In the genomic region with DNA sequence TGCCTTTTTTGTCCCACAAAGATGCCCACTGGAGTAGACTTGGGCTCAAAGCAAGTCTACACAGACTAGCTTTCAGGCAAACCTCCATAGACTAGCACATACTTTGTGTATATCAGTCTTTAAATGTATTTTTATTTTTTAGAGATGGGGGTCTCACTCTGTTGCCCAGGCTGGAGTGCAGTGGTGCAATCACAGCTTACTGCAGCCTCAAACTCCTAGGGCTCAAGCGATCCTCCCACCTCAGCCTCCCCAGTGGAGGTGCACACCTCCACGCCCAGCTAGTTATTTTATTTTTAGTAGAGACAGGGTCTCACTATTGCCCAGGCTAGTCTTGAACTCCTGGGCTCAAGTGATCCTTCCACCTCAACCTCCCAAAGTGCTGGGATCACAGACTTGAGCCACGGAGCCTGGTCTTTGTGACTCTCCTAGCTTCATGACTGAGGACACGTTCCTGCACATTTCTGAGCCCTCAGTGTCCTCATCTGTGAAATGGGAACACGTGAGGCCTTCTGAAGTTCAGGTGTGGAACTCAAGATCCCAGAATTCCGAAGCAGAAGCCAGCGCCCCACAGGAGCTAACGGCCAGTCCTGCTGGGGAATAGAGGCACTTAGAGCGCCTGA, we compare ENCODE assay signal across 14 cellular contexts. TPM values are rescaled to one million over a fixed set of nuclear protein-coding genes. Genes with fewer than 3 reads are reported as not detected.
DNase-seq lines count a peak whose midpoint lies in the region; ATAC-seq, FAIRE-seq and TF ChIP-seq lines count a peak whose summit lies in the region.
"Had no signal": no experiment of that assay in that cellular context is flagged by ENCODE, and none has a peak within 500 bp of the region (broad histone marks: within the 10 kb centered on the region; RNA-seq: fewer than 3 reads in every experiment).

No MANE protein-coding gene starts in this region.

- TF ChIP-seq POLR2A in K562 (conservative IDR thresholded peaks at IDR 0.05) (no peak), testis (IDR thresholded peaks at IDR 0.05) (no peak)

- H3K79me2 ChIP-seq in K562 (ENCODE audit: control insufficient read depth, insufficient read depth, low read length): no peaks in the 10 kb centered on the region

- no peak for ATAC-seq in K562

- TF ChIP-seq RAD21 in K562 (CRISPR knock-in tag; conservative IDR thresholded peaks at IDR 0.05 in 1 of 2, IDR thresholded peaks at IDR 0.05 in 1 of 2): no peak

- peak overlapping the region in 1 of 2 experiments; percentile 55 for H3K18ac ChIP-seq in mesenchymal stem cell (ENCODE audit: low read depth in 1 of 2, low read length in 2 of 2)

- no peaks in the 10 kb centered on the region for H3K27me3 Mint-ChIP-seq in T-helper 1 cell treated with Interleukin-12 subunit alpha and Interleukin-12 subunit beta and Interleukin-4 antibody, amounts not matched to agents 30 μg/mL and 1 μg/mL, for 36 hours (ENCODE audit: low read depth)

- H3K36me3 Mint-ChIP-seq in T-helper 1 cell treated with Interleukin-12 subunit alpha and Interleukin-12 subunit beta and Interleukin-4 antibody, amounts not matched to agents 30 μg/mL and 1 μg/mL, for 36 hours (ENCODE audit: low read depth): no peaks in the 10 kb centered on the region

- H3K27me3 ChIP-seq in K562 (ENCODE audit: control insufficient read depth in 2 of 2, insufficient read depth in 2 of 2, low read length in 2 of 2) (no peaks in the 10 kb centered on the region), mesenchymal stem cell (ENCODE audit: control insufficient read depth in 1 of 2, insufficient read depth in 1 of 2, low read length in 2 of 2) (no peaks in the 10 kb centered on the region), testis (no peaks in the 10 kb centered on the region)
- H3K27me3 ChIP-seq: brain microvascular endothelial cell had no signal

- H3K4me3 Mint-ChIP-seq in T-helper 1 cell treated with Interleukin-12 subunit alpha and Interleukin-12 subunit beta and Interleukin-4 antibody, amounts not matched to agents 30 μg/mL and 1 μg/mL, for 36 hours: no peak overlapping the region

- peak overlapping the region; percentile 24 for H3K27ac Mint-ChIP-seq in T-helper 1 cell treated with Interleukin-12 subunit alpha and Interleukin-12 subunit beta and Interleukin-4 antibody, amounts not matched to agents 30 μg/mL and 1 μg/mL, for 36 hours

- no peak for FAIRE-seq in K562 (lab: Jason Lieb, UNC)
- FAIRE-seq: TTC549 had no signal

- no peak overlapping the region for H3K23ac ChIP-seq in mesenchymal stem cell (ENCODE audit: low read length in 2 of 2)

- H3K14ac ChIP-seq in mesenchymal stem cell (ENCODE audit: low read length in 2 of 2): peak overlapping the region in 1 of 2 experiments; percentile 35

- no peak for TF ChIP-seq CTCF in K562 (IDR thresholded peaks at IDR 0.05 in 2 of 3, conservative IDR thresholded peaks at IDR 0.05 in 1 of 3; ENCODE audit: insufficient read depth in 2 of 3, low read depth in 1 of 3, low read length in 3 of 3)
- TF ChIP-seq CTCF in testis (IDR thresholded peaks at IDR 0.05): no peak

- BruUV-seq in K562 (replicated peaks; lab: Mats Ljungman, UMichigan): no TSS peak

- 85% methylated on average over 8 of the region's 9 CpGs for WGBS in K562 (ENCODE audit: insufficient coverage, low coverage, missing lambda C conversion rate)
- WGBS in mesenchymal stem cell: 80% methylated on average over 9 of the region's 9 CpGs
- 72 to 77% methylated on average over 8 to 9 of the region's 9 CpGs for WGBS in testis, 2 donors

- H4K20me1 ChIP-seq in K562 (replicated peaks; ENCODE audit: control insufficient read depth, insufficient read depth, low read length): no peaks in the 10 kb centered on the region

- H2BK12ac ChIP-seq in mesenchymal stem cell (ENCODE audit: low read length in 2 of 2): peak overlapping the region; percentile 45 to 63

- POLR2A ChIA-PET in K562 (lab: Yijun Ruan, JAX): interaction anchor here (0.9 to 1.4 kb wide), 2 partner anchors 11 kb away, joined by 3 to 5 read pairs; no protein-coding TSS in a partner anchor

- H3K9me3 ChIP-seq in K562 (replicated peaks; ENCODE audit: control insufficient read depth, insufficient read depth, low read depth, low read length): no peaks in the 10 kb centered on the region
- H3K9me3 ChIP-seq in mesenchymal stem cell (ENCODE audit: control insufficient read depth, low read length): no peaks in the 10 kb centered on the region
- H3K9me3 ChIP-seq in testis: no peaks in the 10 kb centered on the region

- H2BK15ac ChIP-seq in mesenchymal stem cell (ENCODE audit: low read depth, poor library complexity, severe bottlenecking): no peak overlapping the region

- H3K4me2 ChIP-seq in K562 (ENCODE audit: insufficient read depth, low read length) (no peak overlapping the region), mesenchymal stem cell (ENCODE audit: low read length, poor library complexity, severe bottlenecking) (no peak overlapping the region)

- H3K27ac ChIP-seq in K562 (ENCODE audit: extremely low read depth, low read depth, low read length): peak overlapping the region; percentile 79; the same call in 1 of the 3 replicates
- no peak overlapping the region for H3K27ac ChIP-seq in mesenchymal stem cell (ENCODE audit: low read length, poor library complexity, severe bottlenecking)
- H3K27ac ChIP-seq in testis: peak overlapping the region; percentile 79 to 100
- H3K27ac ChIP-seq: 22Rv1 had no signal

- peak overlapping the region; percentile 96 for H2AFZ ChIP-seq in K562 (ENCODE audit: low read depth, low read length)
- H2AFZ ChIP-seq in mesenchymal stem cell (ENCODE audit: low read depth, low read length): no peak overlapping the region

- no peaks in the 10 kb centered on the region for H3K79me1 ChIP-seq in mesenchymal stem cell (replicated peaks; ENCODE audit: low read length, poor library complexity, severe bottlenecking)

- no peak for TF ChIP-seq EP300 in K562 (IDR thresholded peaks at IDR 0.05; ENCODE audit: low read length)

- H3K4me1 Mint-ChIP-seq in T-helper 1 cell treated with Interleukin-12 subunit alpha and Interleukin-12 subunit beta and Interleukin-4 antibody, amounts not matched to agents 30 μg/mL and 1 μg/mL, for 36 hours (ENCODE audit: low read depth): peaks cover 42% of the 10 kb centered on the region

- no peaks in the 10 kb centered on the region for H3K9me3 Mint-ChIP-seq in T-helper 1 cell treated with Interleukin-12 subunit alpha and Interleukin-12 subunit beta and Interleukin-4 antibody, amounts not matched to agents 30 μg/mL and 1 μg/mL, for 36 hours

- intact Hi-C loops in K562 (cut with micrococcal nuclease): no loop called here
- intact Hi-C loops in testis (cut with DNase I; ENCODE audit: low total_unique reads): no loop called here

- H3K4me3 ChIP-seq in K562 (no peak overlapping the region), mesenchymal stem cell (ENCODE audit: insufficient read depth in 1 of 2, low read depth in 1 of 2, low read length in 2 of 2) (no peak overlapping the region), testis (no peak overlapping the region)

- CTCF ChIA-PET in K562 (lab: Yijun Ruan, JAX; ENCODE audit: low intra/inter-chr PET ratio): no interaction called here

- no peak for DNase-seq in T-helper 1 cell
- no peak for DNase-seq in K562 (ENCODE audit: extremely low read depth in 1 of 4, low spot score in 3 of 4)
- no peak for DNase-seq in mesenchymal stem cell
- DNase-seq in testis: no peak
- no peak for DNase-seq in SK-N-DZ (ENCODE audit: low spot score)
- DNase-seq in activated CD4-positive, alpha-beta T cell treated with anti-CD3 and anti-CD28 coated beads, Interleukin-2, amount 50 U/mL, for 4 hours: no peak
- no peak for DNase-seq in hepatic stellate cell (ENCODE audit: low spot score)
- DNase-seq: brain microvascular endothelial cell; NCI-H187 treated with DMSO at 0.1 percent for 48 hours; NK-92 treated with Interleukin-12 subunit alpha and Interleukin-12 subunit beta, amount 100 ng/mL, for 24 hours; retina had no signal

- no peaks in the 10 kb centered on the region for H3K9me1 ChIP-seq in K562 (ENCODE audit: control insufficient read depth, insufficient read depth, low read length)

- H4K91ac ChIP-seq in mesenchymal stem cell (ENCODE audit: low read length): no peak overlapping the region

- H3K4me1 ChIP-seq in K562 (replicated peaks in 1 of 2; ENCODE audit: control insufficient read depth in 2 of 2, insufficient read depth in 2 of 2, low read length in 2 of 2) (peaks cover 32 to 36% of the 10 kb centered on the region in 2 experiments), mesenchymal stem cell (ENCODE audit: control insufficient read depth, insufficient read depth, low read depth, low read length) (peaks cover 10% of the 10 kb centered on the region), testis (peaks cover 35% of the 10 kb centered on the region)

- no peak overlapping the region for H3K9ac ChIP-seq in K562 (ENCODE audit: insufficient read depth in 1 of 2, low read depth in 2 of 2, low read length in 2 of 2)
- H3K9ac ChIP-seq in mesenchymal stem cell (ENCODE audit: low read length): no peak overlapping the region

- no peak overlapping the region for H2AK5ac ChIP-seq in mesenchymal stem cell (ENCODE audit: low read length, severe bottlenecking)

- in situ Hi-C loops in K562 (cut with MboI): no loop called here

- no peaks in the 10 kb centered on the region for H3K36me3 ChIP-seq in K562 (ENCODE audit: control insufficient read depth, insufficient read depth, low read length)
- H3K36me3 ChIP-seq in mesenchymal stem cell (ENCODE audit: control insufficient read depth in 1 of 2, insufficient read depth in 2 of 2, low read depth in 1 of 2, low read length in 2 of 2): peaks cover 4 to 18% of the 10 kb centered on the region in 2 experiments
- no peaks in the 10 kb centered on the region for H3K36me3 ChIP-seq in testis (ENCODE audit: low read depth, missing control alignments)

- no peak overlapping the region for H3K4ac ChIP-seq in mesenchymal stem cell (ENCODE audit: low read depth in 1 of 2, low read length in 2 of 2)

- H2BK120ac ChIP-seq in mesenchymal stem cell (ENCODE audit: low read depth, low read length): no peak overlapping the region

- H2BK5ac ChIP-seq in mesenchymal stem cell (ENCODE audit: low read depth, low read length, poor library complexity, severe bottlenecking): no peak overlapping the region

- peak overlapping the region; percentile 93 for H4K8ac ChIP-seq in mesenchymal stem cell (ENCODE audit: low read length)

RNA-seq across cellular contexts. Expression of a gene that starts 5.1 kb away (rescaled TPM):
- total RNA-seq in K562 (2011; cell fraction: chromatin; rRNA removed; ENCODE audit: low replicate concordance): 73.0 and 113 TPM in 2 replicates
- total RNA-seq in K562 (2011; cell fraction: nucleolus; rRNA removed): 52.4 and 58.9 TPM in 2 replicates
- total RNA-seq in K562 (2011; cell fraction: nucleoplasm; rRNA removed): 66.6 and 115 TPM in 2 replicates
- total RNA-seq in K562 (2014; rRNA removed) (76.3 and 82.9 TPM in 2 replicates), K562 (2014; rRNA removed; fragmentation: Illumina TruSeq; extraction: Trizol) (81.8 and 91.3 TPM in 2 replicates), K562 (2015; rRNA removed; fragmentation: Illumina TruSeq; extraction: Trizol) (106 and 111 TPM in 2 replicates), K562 (2021) (61.2 and 63.6 TPM in 2 replicates), testis (100 to 1,000 TPM; 212 to 271 TPM)
- polyA plus RNA-seq in K562 (2011; rRNA removed) (104 and 126 TPM in 2 replicates), K562 (2014; fragmentation: Illumina TruSeq; extraction: Trizol) (87.6 and 108 TPM in 2 replicates), K562 (2014; fragmentation: Nextera tagmentation; extraction: Ambion mirVana) (10 to 100 TPM; 28.1 to 34.0 TPM), K562 (2014; rRNA removed) (77.4 and 86.3 TPM in 2 replicates), testis (ENCODE audit: insufficient read depth, low read depth, low replicate concordance) (227 TPM)
- 36.8 and 82.5 TPM in 2 replicates for polyA plus RNA-seq in K562 (2011; cell fraction: cytosol; rRNA removed)
- 30.6 and 46.4 TPM in 2 replicates for polyA plus RNA-seq in K562 (2011; cell fraction: nucleus; rRNA removed)
- 90.1 and 265 TPM in 2 replicates for polyA plus RNA-seq in K562 (2012)
- polyA minus RNA-seq in K562 (2011; rRNA and poly(A)+ RNA removed): 79.9 and 121 TPM in 2 replicates
- polyA minus RNA-seq in K562 (2011; cell fraction: cytosol; rRNA and poly(A)+ RNA removed): 31.3 and 61.1 TPM in 2 replicates
- polyA minus RNA-seq in K562 (2011; cell fraction: nucleus; rRNA and poly(A)+ RNA removed): 17.5 and 35.4 TPM in 2 replicates
- polyA plus RNA-seq in mesenchymal stem cell (2013, experiment 1 of 2): 881 TPM
- 886 TPM for polyA plus RNA-seq in mesenchymal stem cell (2013, experiment 2 of 2)
- polyA plus RNA-seq in SK-N-DZ (2014; cell fraction: cytosol; rRNA removed): 173 and 190 TPM in 2 replicates
- polyA plus RNA-seq in SK-N-DZ (2014; cell fraction: nucleus; rRNA removed): 78.2 and 86.9 TPM in 2 replicates

RNA-seq across cellular contexts. Expression of a gene that starts 40.5 kb away (rescaled TPM):
- total RNA-seq in K562 (2011; cell fraction: chromatin; rRNA removed; ENCODE audit: low replicate concordance): 81.6 and 164 TPM in 2 replicates
- 94.9 and 99.9 TPM in 2 replicates for total RNA-seq in K562 (2011; cell fraction: nucleolus; rRNA removed)
- 96.1 and 105 TPM in 2 replicates for total RNA-seq in K562 (2011; cell fraction: nucleoplasm; rRNA removed)
- total RNA-seq in K562 (2014; rRNA removed): 42.5 and 47.2 TPM in 2 replicates
- total RNA-seq in K562 (2014; rRNA removed; fragmentation: Illumina TruSeq; extraction: Trizol): 60.2 and 66.7 TPM in 2 replicates
- 92.0 and 102 TPM in 2 replicates for total RNA-seq in K562 (2015; rRNA removed; fragmentation: Illumina TruSeq; extraction: Trizol)
- total RNA-seq in K562 (2021): 71.9 and 82.7 TPM in 2 replicates
- polyA plus RNA-seq in K562 (2011; rRNA removed): 45.4 and 66.9 TPM in 2 replicates
- 50.7 and 63.0 TPM in 2 replicates for polyA plus RNA-seq in K562 (2011; cell fraction: cytosol; rRNA removed)
- polyA plus RNA-seq in K562 (2011; cell fraction: nucleus; rRNA removed): 33.2 and 35.1 TPM in 2 replicates
- polyA plus RNA-seq in K562 (2012): 34.9 and 92.8 TPM in 2 replicates
- 53.2 and 55.4 TPM in 2 replicates for polyA plus RNA-seq in K562 (2014; fragmentation: Illumina TruSeq; extraction: Trizol)
- polyA plus RNA-seq in K562 (2014; fragmentation: Nextera tagmentation; extraction: Ambion mirVana): 10 to 100 TPM; 11.2 to 13.9 TPM
- polyA plus RNA-seq in K562 (2014; rRNA removed): 47.1 and 80.1 TPM in 2 replicates
- 168 and 219 TPM in 2 replicates for polyA minus RNA-seq in K562 (2011; rRNA and poly(A)+ RNA removed)
- polyA minus RNA-seq in K562 (2011; cell fraction: cytosol; rRNA and poly(A)+ RNA removed): 52.2 and 76.3 TPM in 2 replicates
- polyA minus RNA-seq in K562 (2011; cell fraction: nucleus; rRNA and poly(A)+ RNA removed): 34.5 and 60.4 TPM in 2 replicates
- polyA plus RNA-seq in mesenchymal stem cell (2013, experiment 1 of 2): 54.8 TPM
- polyA plus RNA-seq in mesenchymal stem cell (2013, experiment 2 of 2): 54.2 TPM
- total RNA-seq in testis: 10 to 100 TPM; 63.3 to 69.0 TPM
- 45.9 TPM for polyA plus RNA-seq in testis (ENCODE audit: insufficient read depth, low read depth, low replicate concordance)
- 44.3 and 48.2 TPM in 2 replicates for polyA plus RNA-seq in SK-N-DZ (2014; cell fraction: cytosol; rRNA removed)
- polyA plus RNA-seq in SK-N-DZ (2014; cell fraction: nucleus; rRNA removed): 19.6 and 19.9 TPM in 2 replicates
